In the genomic region with DNA sequence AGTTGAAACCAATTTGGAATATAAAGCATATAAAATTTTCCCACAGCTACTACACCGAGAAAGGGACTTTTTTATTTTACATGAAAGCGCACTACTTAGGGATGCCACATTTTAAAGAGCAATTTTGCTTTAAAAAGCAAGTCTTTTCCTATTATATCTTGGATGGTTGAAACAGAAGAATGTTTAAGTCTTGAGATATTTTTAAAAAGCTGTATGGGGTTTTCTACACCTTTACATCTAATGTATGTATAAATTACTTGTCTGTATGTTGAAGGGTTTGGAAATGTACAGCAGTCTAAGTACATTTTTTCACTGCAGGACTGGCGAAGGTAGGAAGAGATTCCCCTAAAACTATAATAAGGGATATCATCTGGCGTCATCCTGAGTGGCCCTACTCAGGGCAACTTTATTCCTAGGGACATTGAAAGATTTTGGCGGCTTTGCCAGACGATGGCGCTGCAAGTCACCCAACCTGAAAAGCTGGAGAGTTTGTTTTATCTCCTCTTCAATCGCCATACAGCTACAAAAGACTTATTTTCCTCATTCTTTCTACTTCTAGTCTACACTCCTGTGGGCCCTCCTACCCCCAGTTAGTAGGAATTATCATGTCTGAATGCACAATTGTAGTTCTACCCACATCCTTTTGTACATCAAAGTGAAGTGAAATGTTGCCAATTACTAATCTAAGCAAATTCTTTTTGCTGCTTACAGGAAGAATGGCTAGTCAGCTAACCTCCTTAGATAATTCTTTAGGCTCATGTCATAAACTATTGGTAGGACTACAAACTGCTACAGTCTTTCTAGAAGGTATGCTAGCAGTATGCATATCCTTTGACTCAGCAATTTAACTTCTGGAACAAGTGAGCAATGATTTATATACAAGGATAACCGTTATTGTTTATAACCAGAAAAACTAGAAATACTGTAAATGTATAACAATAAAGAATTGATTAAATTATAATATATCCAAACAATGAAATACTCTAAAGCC, we compare ENCODE assay signal across 8 cellular contexts. TPM values are rescaled to one million over a fixed set of nuclear protein-coding genes. Genes with fewer than 3 reads are reported as not detected.
A peak's percentile ranks its signal among the peaks of the same experiment; 100 is the strongest.
DNase-seq lines count a peak whose midpoint lies in the region; ATAC-seq lines count a peak whose summit lies in the region.

No MANE protein-coding gene starts in this region.

- H3K27me3 Mint-ChIP-seq in activated CD4-positive, alpha-beta memory T cell treated with anti-CD3 and anti-CD28 coated beads, Interleukin-2, amount 10 ng/mL, durations not matched to agents 7 days and 5 days: no peaks in the 10 kb centered on the region

- peak overlapping the region; percentile 94 for H3K27ac Mint-ChIP-seq in activated CD4-positive, alpha-beta memory T cell treated with anti-CD3 and anti-CD28 coated beads, Interleukin-2, amount 10 ng/mL, durations not matched to agents 7 days and 5 days

- H3K4me1 ChIP-seq in effector memory CD4-positive, alpha-beta T cell (ENCODE audit: control insufficient read depth, insufficient read depth, low read length, poor library complexity, severe bottlenecking): peaks cover 6% of the 10 kb centered on the region

- peak overlapping the region; percentile 67 for H3K4me3 ChIP-seq in effector memory CD4-positive, alpha-beta T cell (ENCODE audit: insufficient read depth, low read depth, low read length, poor library complexity, severe bottlenecking)

- H3K4me3 Mint-ChIP-seq in activated CD4-positive, alpha-beta memory T cell treated with anti-CD3 and anti-CD28 coated beads, Interleukin-2, amount 10 ng/mL, durations not matched to agents 7 days and 5 days: peak overlapping the region; percentile 85

- H3K27me3 ChIP-seq in effector memory CD4-positive, alpha-beta T cell (replicated peaks; ENCODE audit: control insufficient read depth, insufficient read depth, low read length, poor library complexity, severe bottlenecking): no peaks in the 10 kb centered on the region

- peak overlapping the region; percentile 97 for H3K27ac ChIP-seq in effector memory CD4-positive, alpha-beta T cell (ENCODE audit: insufficient read depth, low read length, poor library complexity, severe bottlenecking)

- H3K36me3 Mint-ChIP-seq in activated CD4-positive, alpha-beta memory T cell treated with anti-CD3 and anti-CD28 coated beads, Interleukin-2, amount 10 ng/mL, durations not matched to agents 7 days and 5 days (ENCODE audit: low read depth): peaks cover 9% of the 10 kb centered on the region

- no peaks in the 10 kb centered on the region for H3K9me3 Mint-ChIP-seq in activated CD4-positive, alpha-beta memory T cell treated with anti-CD3 and anti-CD28 coated beads, Interleukin-2, amount 10 ng/mL, durations not matched to agents 7 days and 5 days

- CTCF ChIA-PET in activated CD4-positive, alpha-beta memory T cell treated with anti-CD3 and anti-CD28 coated beads, Interleukin-2, amount 10 ng/mL, durations not matched to agents 7 days and 5 days (lab: Charles Lee): interaction anchor here (0.6 to 2.6 kb wide), 22 partner anchors 8 to 604 kb away, joined by 3 to 20 read pairs (median 4); partner anchors contain the start of genes CBR4, CLCN3 and HPF1

- DNase-seq in CD1c-positive myeloid dendritic cell (ENCODE audit: extremely low spot score) (peak; percentile 80), NCI-H774 (lab: John Stamatoyannopoulos, UW) (peak; percentile 52), medulla oblongata (ENCODE audit: extremely low spot score) (peak; percentile 95)
- peak; percentile 78 for DNase-seq in activated CD4-positive, alpha-beta memory T cell treated with anti-CD3 and anti-CD28 coated beads, Interleukin-2, amount 10 ng/mL, durations not matched to agents 7 days and 5 days
- peak; percentile 35 to 60 (median 56) for DNase-seq in effector memory CD4-positive, alpha-beta T cell
- DNase-seq in stimulated activated CD8-positive, alpha-beta memory T cell treated with anti-CD3 and anti-CD28 coated beads, Interleukin-15, amount 100 ng/mL, for 1 hour (ENCODE audit: low read depth): peak; percentile 51

- no peaks in the 10 kb centered on the region for H3K9me3 ChIP-seq in effector memory CD4-positive, alpha-beta T cell (ENCODE audit: control insufficient read depth, low read length)

- POLR2A ChIA-PET in activated CD4-positive, alpha-beta memory T cell treated with anti-CD3 and anti-CD28 coated beads, Interleukin-2, amount 10 ng/mL, durations not matched to agents 7 days and 5 days (lab: Charles Lee): interaction anchor here (0.6 to 3.6 kb wide), 13 partner anchors 8 to 1133 kb away, joined by 3 to 39 read pairs (median 4); partner anchors contain the start of genes CBR4, CLCN3, DDX60L and HPF1

- H3K36me3 ChIP-seq in effector memory CD4-positive, alpha-beta T cell (ENCODE audit: control insufficient read depth, insufficient read depth, low read length): no peaks in the 10 kb centered on the region

- ATAC-seq in GM19438 (IDR thresholded peaks at IDR 0.05; ENCODE audit: low read depth, unreplicated experiment) (peak; percentile 43), HG03565 (IDR thresholded peaks at IDR 0.05; ENCODE audit: unreplicated experiment) (peak; percentile 47)

- H3K4me1 Mint-ChIP-seq in activated CD4-positive, alpha-beta memory T cell treated with anti-CD3 and anti-CD28 coated beads, Interleukin-2, amount 10 ng/mL, durations not matched to agents 7 days and 5 days: peaks cover 48% of the 10 kb centered on the region

RNA-seq across cellular contexts. Expression of gene NEK1, which starts 0.8 kb away (rescaled TPM):
- total RNA-seq in activated CD4-positive, alpha-beta memory T cell treated with anti-CD3 and anti-CD28 coated beads, Interleukin-2, amount 10 ng/mL, durations not matched to agents 7 days and 5 days: 10 to 100 TPM; 14.6 to 14.8 TPM

RNA-seq across cellular contexts. Expression of gene CLCN3, which starts 7.2 kb away (rescaled TPM):
- total RNA-seq in activated CD4-positive, alpha-beta memory T cell treated with anti-CD3 and anti-CD28 coated beads, Interleukin-2, amount 10 ng/mL, durations not matched to agents 7 days and 5 days: 10 to 100 TPM; 24.5 to 26.4 TPM

Comparison
In these comparisons a context has a peak if more than half of its experiments do, and no peak if none do; other contexts are left out.
1. Peak in every context shown above with its lines: DNase-seq, ATAC-seq, H3K4me3 ChIP-seq and H3K27ac ChIP-seq.